ENCODE assay signal across 24 cellular contexts in the genomic region with DNA sequence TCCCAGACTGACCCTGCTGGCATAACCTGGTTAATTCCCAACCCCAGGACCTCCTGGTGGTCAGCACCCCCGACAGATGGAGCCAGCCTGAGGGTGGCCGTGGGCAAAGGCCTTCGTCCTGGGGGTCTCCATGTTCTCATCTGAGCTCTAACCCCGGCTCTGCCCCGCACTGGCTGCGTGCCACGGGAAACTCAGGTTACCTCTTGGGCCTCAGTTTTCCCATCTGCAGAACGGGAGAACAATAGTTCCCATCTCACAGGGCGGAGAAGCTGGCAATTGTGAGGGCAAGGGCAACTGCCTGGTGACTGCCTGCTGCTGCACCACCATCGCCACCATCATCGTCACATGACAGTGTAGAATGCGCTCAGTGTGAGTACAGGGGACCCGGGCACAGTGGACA.
DNase-seq lines count a peak whose midpoint lies in the region; ATAC-seq, FAIRE-seq and TF ChIP-seq lines count a peak whose summit lies in the region.
"Had no signal": no experiment of that assay in that cellular context is flagged by ENCODE, and none has a peak within 500 bp of the region (broad histone marks: within the 10 kb centered on the region; RNA-seq: fewer than 3 reads in every experiment).

No MANE protein-coding gene starts in this region.

- no peak for TF ChIP-seq EP300 in HepG2 (IDR thresholded peaks at IDR 0.05; ENCODE audit: low read depth in 2 of 2, low read length in 2 of 2)
- TF ChIP-seq EP300 in HepG2 (CRISPR knock-in tag; IDR thresholded peaks at IDR 0.05; ENCODE audit: borderline replicate concordance) = no peak
- no peak for TF ChIP-seq EP300 in esophagus muscularis mucosa (IDR thresholded peaks at IDR 0.05)
- TF ChIP-seq EP300 in sigmoid colon (IDR thresholded peaks at IDR 0.05) = no peak

- no peak for TF ChIP-seq POLR2A in HepG2 (IDR thresholded peaks at IDR 0.05; ENCODE audit: insufficient read depth in 1 of 2, low read depth in 2 of 2, low read length in 2 of 2)
- TF ChIP-seq POLR2A in right lobe of liver (IDR thresholded peaks at IDR 0.05) = no peak
- no peak for TF ChIP-seq POLR2A in esophagus muscularis mucosa (IDR thresholded peaks at IDR 0.05; ENCODE audit: low read depth)
- no peak for TF ChIP-seq POLR2A in sigmoid colon (IDR thresholded peaks at IDR 0.05)
- no peak for TF ChIP-seq POLR2A in vagina (IDR thresholded peaks at IDR 0.05)

- 95% methylated on average over 13 of the region's 13 CpGs for WGBS in HepG2 (ENCODE audit: low lambda C conversion rate)
- WGBS in right lobe of liver (ENCODE audit: insufficient coverage, low coverage, low lambda C conversion rate, missing lambda C conversion rate) = 90% methylated on average over 2 of the region's 13 CpGs
- WGBS in esophagus muscularis mucosa = 98% methylated on average over 5 of the region's 13 CpGs
- WGBS in sigmoid colon, 2 donors = 92 to 93% methylated on average over 13 of the region's 13 CpGs

- in situ Hi-C loops in HepG2 (cut with HindIII; ENCODE audit: extremely low pct_ligation_motif_present, low pct_unique_long_range_greater_than_20kb) = no loop called here

- H3K4me1 ChIP-seq in HepG2 (ENCODE audit: insufficient read depth, low read length) (peaks cover 51% of the 10 kb centered on the region), right lobe of liver (peaks cover 0 to 51% (median 25%) of the 10 kb centered on the region in 4 donors), esophagus muscularis mucosa (peaks cover 41 to 67% (median 51%) of the 10 kb centered on the region in 4 donors), sigmoid colon (peaks cover 0 to 44% (median 35%) of the 10 kb centered on the region in 4 donors), vagina (peaks cover 59% of the 10 kb centered on the region)

- BruUV-seq in HepG2 (replicated peaks; lab: Mats Ljungman, UMichigan) = no TSS peak

- no peak overlapping the region for H3K27ac ChIP-seq in HepG2 (ENCODE audit: extremely low read length, insufficient read depth, low read length)
- H3K27ac ChIP-seq in right lobe of liver = no peak overlapping the region
- peak overlapping the region; percentile 86 to 92 (median 89) for H3K27ac ChIP-seq in esophagus muscularis mucosa (replicated peaks in 1 of 4)
- H3K27ac ChIP-seq in sigmoid colon = peak overlapping the region; percentile 5 to 97 (median 92)
- H3K27ac ChIP-seq in vagina = peak overlapping the region; percentile 85
- H3K27ac ChIP-seq: BLaER1 treated with 17β-estradiol and CSF1 and Interleukin-3, amounts not matched to agents 10 nM and 100 nM; GM23248; SJCRH30 had no signal

- no peak for TF ChIP-seq RAD21 in HepG2 (CRISPR knock-in tag; IDR thresholded peaks at IDR 0.05)

- no peaks in the 10 kb centered on the region for H3K79me2 ChIP-seq in HepG2 (ENCODE audit: insufficient read depth, low read length)

- TF ChIP-seq CTCF in HepG2 (CRISPR knock-in tag; IDR thresholded peaks at IDR 0.05) = no peak
- no peak for TF ChIP-seq CTCF in right lobe of liver (IDR thresholded peaks at IDR 0.05)
- no peak for TF ChIP-seq CTCF in esophagus muscularis mucosa (IDR thresholded peaks at IDR 0.05)
- TF ChIP-seq CTCF in sigmoid colon (IDR thresholded peaks at IDR 0.05) = no peak
- TF ChIP-seq CTCF in vagina (IDR thresholded peaks at IDR 0.05) = no peak

- H3K4me3 ChIP-seq in HepG2 (replicated peaks in 1 of 3; ENCODE audit: insufficient read depth in 1 of 3, low read depth in 2 of 3, low read length in 3 of 3) = no peak overlapping the region
- H3K4me3 ChIP-seq in right lobe of liver = no peak overlapping the region
- no peak overlapping the region for H3K4me3 ChIP-seq in esophagus muscularis mucosa
- H3K4me3 ChIP-seq in sigmoid colon = no peak overlapping the region
- H3K4me3 ChIP-seq in vagina = no peak overlapping the region
- H3K4me3 ChIP-seq: BLaER1 treated with 17β-estradiol and CSF1 and Interleukin-3, amounts not matched to agents 10 nM and 100 nM; GM23248; SJCRH30 had no signal

- no peak overlapping the region for H3K9ac ChIP-seq in HepG2 (ENCODE audit: insufficient read depth, low read depth, low read length)
- H3K9ac ChIP-seq: BLaER1 treated with 17β-estradiol and CSF1 and Interleukin-3, amounts not matched to agents 10 nM and 100 nM; GM23248 had no signal

- DNase-seq in HepG2 (ENCODE audit: low spot score) = no peak
- no peak for DNase-seq in right lobe of liver
- no peak for DNase-seq in esophagus muscularis mucosa (ENCODE audit: extremely low spot score)
- DNase-seq in sigmoid colon = no peak
- no peak for DNase-seq in vagina (ENCODE audit: extremely low spot score in 2 of 2)
- DNase-seq in NCI-H146 treated with DMSO at 0.1 percent for 48 hours (lab: John Stamatoyannopoulos, UW; ENCODE audit: unreplicated experiment) = no peak
- no peak for DNase-seq in HCEC 1CT
- DNase-seq: AML-193; CD4-positive, alpha-beta memory T cell; COR-L47; GM23248; NCI-H1092 treated with DMSO at 0.1 percent for 48 hours; NCI-H1436 treated with DMSO at 0.1 percent for 48 hours; NCI-H1930; NCI-H2107; NCI-H524 treated with DMSO at 0.1 percent for 48 hours; NCI-H774; SJCRH30 had no signal

- no peaks in the 10 kb centered on the region for H3K27me3 ChIP-seq in HepG2 (ENCODE audit: control insufficient read depth in 1 of 2, insufficient read depth in 2 of 2, low read length in 2 of 2)
- no peaks in the 10 kb centered on the region for H3K27me3 ChIP-seq in right lobe of liver
- no peaks in the 10 kb centered on the region for H3K27me3 ChIP-seq in esophagus muscularis mucosa
- H3K27me3 ChIP-seq in sigmoid colon = no peaks in the 10 kb centered on the region
- no peaks in the 10 kb centered on the region for H3K27me3 ChIP-seq in vagina
- H3K27me3 ChIP-seq: BLaER1 treated with 17β-estradiol and CSF1 and Interleukin-3, amounts not matched to agents 10 nM and 100 nM; SJCRH30 had no signal

- FAIRE-seq in HepG2 (lab: Jason Lieb, UNC) = no peak
- FAIRE-seq: A204.1, G401.6, RCC 7860 had no signal

- POLR2A ChIA-PET in HepG2 (lab: Yijun Ruan, JAX) = no interaction called here

- no peaks in the 10 kb centered on the region for H4K20me1 ChIP-seq in HepG2 (ENCODE audit: insufficient read depth, low read length)

- no peak overlapping the region for H3K4me2 ChIP-seq in HepG2 (ENCODE audit: low read depth, low read length)
- H3K4me2 ChIP-seq: BLaER1 treated with 17β-estradiol and CSF1 and Interleukin-3, amounts not matched to agents 10 nM and 100 nM had no signal

- H3K9me3 ChIP-seq in HepG2 (ENCODE audit: low read length) = no peaks in the 10 kb centered on the region
- no peaks in the 10 kb centered on the region for H3K9me3 ChIP-seq in right lobe of liver
- H3K9me3 ChIP-seq in esophagus muscularis mucosa = no peaks in the 10 kb centered on the region
- no peaks in the 10 kb centered on the region for H3K9me3 ChIP-seq in sigmoid colon
- H3K9me3 ChIP-seq in vagina = no peaks in the 10 kb centered on the region
- H3K9me3 ChIP-seq: BLaER1 treated with 17β-estradiol and CSF1 and Interleukin-3, amounts not matched to agents 10 nM and 100 nM; SJCRH30 had no signal

- ATAC-seq in HepG2 (no peak), right lobe of liver (no peak), HG03571 (IDR thresholded peaks at IDR 0.05; ENCODE audit: unreplicated experiment) (no peak)
- ATAC-seq: Right ventricle myocardium inferior had no signal

- no peak overlapping the region for H2AFZ ChIP-seq in HepG2 (ENCODE audit: low read length)
- H2AFZ ChIP-seq: GM23248 had no signal

- H3K36me3 ChIP-seq in HepG2 (replicated peaks in 1 of 2; ENCODE audit: control insufficient read depth in 1 of 2, insufficient read depth in 2 of 2, low read length in 2 of 2) = peaks cover 3 to 31% of the 10 kb centered on the region in 2 experiments; a peak in 3 of 5 replicates
- H3K36me3 ChIP-seq in right lobe of liver = peaks cover 0 to 12% (median 0%) of the 10 kb centered on the region in 4 donors
- H3K36me3 ChIP-seq in esophagus muscularis mucosa = peaks cover 31 to 79% (median 68%) of the 10 kb centered on the region in 4 donors
- H3K36me3 ChIP-seq in sigmoid colon = peaks cover 32 to 67% (median 45%) of the 10 kb centered on the region in 4 donors
- peaks cover 0 to 19% of the 10 kb centered on the region in 2 donors for H3K36me3 ChIP-seq in vagina

- CTCF ChIA-PET in HepG2 (lab: Yijun Ruan, JAX; ENCODE audit: low intra/inter-chr PET ratio, low total read pairs) = no interaction called here

- intact Hi-C loops in HepG2 (cut with micrococcal nuclease; ENCODE audit: unreplicated experiment) = no loop called here
- intact Hi-C loops in right lobe of liver (cut with DNase I) = loop anchor here in 1 of 2 donors (10.0 kb wide), 1 partner anchor 382 kb away; no protein-coding TSS in a partner anchor
- intact Hi-C loops in esophagus muscularis mucosa (cut with DNase I) = no loop called here
- intact Hi-C loops in sigmoid colon (cut with DNase I) = no loop called here
- intact Hi-C loops in vagina (cut with DNase I) = no loop called here

TF ChIP-seq in HepG2, 621 proteins besides CTCF, POLR2A, EP300 and RAD21 (continues in another document):
- TF ChIP-seq SNAI1 (CRISPR knock-in tag; IDR thresholded peaks at IDR 0.05; ENCODE audit: borderline replicate concordance) = no peak
- TF ChIP-seq, protein P1, sequence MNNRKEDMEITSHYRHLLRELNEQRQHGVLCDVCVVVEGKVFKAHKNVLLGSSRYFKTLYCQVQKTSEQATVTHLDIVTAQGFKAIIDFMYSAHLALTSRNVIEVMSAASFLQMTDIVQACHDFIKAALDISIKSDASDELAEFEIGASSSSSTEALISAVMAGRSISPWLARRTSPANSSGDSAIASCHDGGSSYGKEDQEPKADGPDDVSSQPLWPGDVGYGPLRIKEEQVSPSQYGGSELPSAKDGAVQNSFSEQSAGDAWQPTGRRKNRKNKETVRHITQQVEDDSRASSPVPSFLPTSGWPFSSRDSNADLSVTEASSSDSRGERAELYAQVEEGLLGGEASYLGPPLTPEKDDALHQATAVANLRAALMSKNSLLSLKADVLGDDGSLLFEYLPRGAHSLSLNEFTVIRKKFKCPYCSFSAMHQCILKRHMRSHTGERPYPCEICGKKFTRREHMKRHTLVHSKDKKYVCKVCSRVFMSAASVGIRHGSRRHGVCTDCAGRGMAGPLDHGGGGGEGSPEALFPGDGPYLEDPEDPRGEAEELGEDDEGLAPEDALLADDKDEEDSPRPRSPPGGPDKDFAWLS (CRISPR knock-in tag; IDR thresholded peaks at IDR 0.05; ENCODE audit: borderline replicate concordance) = no peak
- no peak for TF ChIP-seq HOXD1 (CRISPR knock-in tag; IDR thresholded peaks at IDR 0.05)
- TF ChIP-seq HNRNPLL (IDR thresholded peaks at IDR 0.05; ENCODE audit: low read depth, low read length, poor library complexity, severe bottlenecking) = no peak
- TF ChIP-seq FOXK1 (CRISPR knock-in tag; IDR thresholded peaks at IDR 0.05; ENCODE audit: borderline replicate concordance, low read depth) = no peak
- no peak for TF ChIP-seq ATF7-NPFF (CRISPR knock-in tag; IDR thresholded peaks at IDR 0.05; ENCODE audit: low read depth)
- peak; percentile 93 for TF ChIP-seq ZNF629 (CRISPR knock-in tag; conservative IDR thresholded peaks at IDR 0.05)
- peak; percentile 52; the same call in 1 of the 2 replicates for TF ChIP-seq ZMYM3 (CRISPR knock-in tag; IDR thresholded peaks at IDR 0.05)

Comparison
In these comparisons a context has a peak if more than half of its experiments do, and no peak if none do; other contexts are left out.
1. H3K27ac ChIP-seq: peak in esophagus muscularis mucosa (4 of 4), sigmoid colon (4 of 4) and vagina (single experiment); none in HepG2 (single experiment) and right lobe of liver (0 of 3).